Comparison of ENCODE assay signal across 14 cellular contexts in genomic region chr22:35783943-35784614, GRCh38.
A peak's percentile ranks its signal among the peaks of the same experiment; 100 is the strongest.
DNase-seq lines count a peak whose midpoint lies in the region; TF ChIP-seq lines count a peak whose summit lies in the region.
"Had no signal": no experiment of that assay in that cellular context is flagged by ENCODE, and none has a peak within 500 bp of the region (broad histone marks: within the 10 kb centered on the region; RNA-seq: fewer than 3 reads in every experiment).

No MANE protein-coding gene starts in this region.

- no peaks in the 10 kb centered on the region for H3K9me3 ChIP-seq in SK-N-SH
- no peaks in the 10 kb centered on the region for H3K9me3 ChIP-seq in thyroid gland
- H3K9me3 ChIP-seq in tibial artery = no peaks in the 10 kb centered on the region
- H3K9me3 ChIP-seq: right lobe of liver had no signal

- H3K4me1 ChIP-seq in SK-N-SH (ENCODE audit: control insufficient read depth in 1 of 2, insufficient read depth in 2 of 2, low read depth in 1 of 2, low read length in 1 of 2) = peaks cover 23 to 24% of the 10 kb centered on the region in 2 experiments; a peak in 3 of 4 replicates
- H3K4me1 ChIP-seq in thyroid gland = peaks cover 61 to 66% of the 10 kb centered on the region in 2 donors
- H3K4me1 ChIP-seq in tibial artery = peaks cover 0 to 65% (median 26%) of the 10 kb centered on the region in 4 donors
- H3K4me1 ChIP-seq: right lobe of liver had no signal

- POLR2A ChIA-PET in SK-N-SH (lab: Yijun Ruan, JAX) = no interaction called here

- no peak for TF ChIP-seq POLR2A in thyroid gland (IDR thresholded peaks at IDR 0.05)

- no peak for TF ChIP-seq EP300 in SK-N-SH (IDR thresholded peaks at IDR 0.05; ENCODE audit: borderline replicate concordance in 1 of 2, low read depth in 1 of 2, low read length in 1 of 2)

- no peak for TF ChIP-seq CTCF in SK-N-SH (IDR thresholded peaks at IDR 0.05)
- TF ChIP-seq CTCF in foreskin fibroblast (IDR thresholded peaks at IDR 0.05; ENCODE audit: low read depth, low read length) = no peak
- no peak for TF ChIP-seq CTCF in thyroid gland (IDR thresholded peaks at IDR 0.05)
- no peak for TF ChIP-seq CTCF in tibial artery (IDR thresholded peaks at IDR 0.05)

- peaks cover 76% of the 10 kb centered on the region for H4K20me1 ChIP-seq in SK-N-SH (ENCODE audit: insufficient read depth)

- H2AFZ ChIP-seq in SK-N-SH (ENCODE audit: low read depth) = no peak overlapping the region

- no peak for TF ChIP-seq RAD21 in SK-N-SH (IDR thresholded peaks at IDR 0.05; ENCODE audit: low read length)

- H3K36me3 ChIP-seq in SK-N-SH (replicated peaks in 1 of 2; ENCODE audit: control insufficient read depth in 1 of 2, insufficient read depth in 2 of 2, low read length in 1 of 2) (peaks cover 30 to 37% of the 10 kb centered on the region in 2 experiments), thyroid gland (no peaks in the 10 kb centered on the region), tibial artery (peaks cover 0 to 8% (median 0%) of the 10 kb centered on the region in 3 donors)

- CTCF ChIA-PET in SK-N-SH (lab: Yijun Ruan, JAX) = interaction anchor here (1.1 kb wide), 1 partner anchor 283 kb away, joined by 3 read pairs; no protein-coding TSS in a partner anchor

- peaks cover 26% of the 10 kb centered on the region for H3F3A ChIP-seq in SK-N-SH (replicated peaks; ENCODE audit: insufficient read depth)

- DNase-seq in GM04504 (ENCODE audit: low read depth) (peak; percentile 69), SK-N-SH (no peak), foreskin fibroblast (peak; percentile 73 to 83), thyroid gland (peak; percentile 27 to 30), NOMO-1 treated with dmso at 0.1 percent for 144 hours (lab: John Stamatoyannopoulos, UW; ENCODE audit: unreplicated experiment) (no peak), tibial artery (no peak)
- DNase-seq in stimulated activated CD4-positive, alpha-beta T cell treated with anti-CD3 and anti-CD28 coated beads, Interleukin-4, amount 100 ng/mL, for 24 hours = no peak
- DNase-seq: activated CD4-positive, alpha-beta T cell treated with anti-CD3 and anti-CD28 coated beads, Interleukin-2, amount 50 U/mL, for 48 hours; activated naive CD4-positive, alpha-beta T cell; COR-L47; NCI-H2081 treated with DMSO at 0.1 percent for 48 hours; right lobe of liver; T-helper 17 cell had no signal

- WGBS in SK-N-SH (ENCODE audit: low lambda C conversion rate) = 64% methylated on average over 11 of the region's 11 CpGs
- 92% methylated on average over 10 to 11 of the region's 11 CpGs for WGBS in thyroid gland, 2 donors

- peaks cover 85% of the 10 kb centered on the region for H3K79me2 ChIP-seq in SK-N-SH (ENCODE audit: insufficient read depth)

- intact Hi-C loops in thyroid gland (cut with DNase I) = no loop called here
- intact Hi-C loops in tibial artery (cut with DNase I; ENCODE audit: low total_unique reads) = loop anchor here (10.0 kb wide), 1 partner anchor 51 kb away; no protein-coding TSS in a partner anchor

- H3K9ac ChIP-seq in SK-N-SH = peak overlapping the region; percentile 10; the same call in 1 of the 2 replicates

- H3K9me2 ChIP-seq in SK-N-SH = no peaks in the 10 kb centered on the region

- peak overlapping the region; percentile 22 for H3K4me2 ChIP-seq in SK-N-SH

- H3K4me3 ChIP-seq in SK-N-SH (ENCODE audit: low read depth in 2 of 2, low read length in 1 of 2) = no peak overlapping the region
- no peak overlapping the region for H3K4me3 ChIP-seq in foreskin fibroblast (ENCODE audit: low read depth in 1 of 2, low read length in 2 of 2)
- no peak overlapping the region for H3K4me3 ChIP-seq in thyroid gland (replicated peaks in 1 of 3)
- no peak overlapping the region for H3K4me3 ChIP-seq in tibial artery
- H3K4me3 ChIP-seq: right lobe of liver had no signal

- no peaks in the 10 kb centered on the region for H3K27me3 ChIP-seq in SK-N-SH (ENCODE audit: insufficient read depth)
- no peaks in the 10 kb centered on the region for H3K27me3 ChIP-seq in thyroid gland
- H3K27me3 ChIP-seq in tibial artery = no peaks in the 10 kb centered on the region
- H3K27me3 ChIP-seq: right lobe of liver had no signal

- H3K27ac ChIP-seq in SK-N-SH (ENCODE audit: low read depth in 2 of 2, low read length in 1 of 2) (peak overlapping the region; percentile 9 to 70; a peak in 3 of 4 replicates), thyroid gland (peak overlapping the region in 2 of 3 donors; percentile 26 to 61), tibial artery (no peak overlapping the region)
- H3K27ac ChIP-seq: HL-60, right lobe of liver had no signal

TF ChIP-seq in SK-N-SH, 30 proteins besides CTCF, POLR2A, EP300 and RAD21:
- TF ChIP-seq TCF12 (IDR thresholded peaks at IDR 0.05) (peak; percentile 14; the same call in 1 of the 2 replicates), FOSL2 (IDR thresholded peaks at IDR 0.05; ENCODE audit: borderline replicate concordance, low read depth) (peak; percentile 10; the same call in 1 of the 2 replicates), FOXM1 (IDR thresholded peaks at IDR 0.05; ENCODE audit: low read depth) (no peak), FOXJ3 (CRISPR knock-in tag; IDR thresholded peaks at IDR 0.05) (no peak)

Comparison
In these comparisons a context has a peak if more than half of its experiments do, and no peak if none do; other contexts are left out.
1. DNase-seq: peak in GM04504 (single experiment), foreskin fibroblast (2 of 2) and thyroid gland (2 of 2); none in SK-N-SH (single experiment), stimulated activated CD4-positive, alpha-beta T cell treated with anti-CD3 and anti-CD28 coated beads, Interleukin-4, amount 100 ng/mL, for 24 hours (single experiment), NOMO-1 treated with dmso at 0.1 percent for 144 hours (single experiment) and tibial artery (0 of 2).
2. H3K27ac ChIP-seq: peak in SK-N-SH (2 of 2) and thyroid gland (2 of 3); none in tibial artery (0 of 2).